Comparison of ENCODE assay signal across 8 cellular contexts in the genomic region with DNA sequence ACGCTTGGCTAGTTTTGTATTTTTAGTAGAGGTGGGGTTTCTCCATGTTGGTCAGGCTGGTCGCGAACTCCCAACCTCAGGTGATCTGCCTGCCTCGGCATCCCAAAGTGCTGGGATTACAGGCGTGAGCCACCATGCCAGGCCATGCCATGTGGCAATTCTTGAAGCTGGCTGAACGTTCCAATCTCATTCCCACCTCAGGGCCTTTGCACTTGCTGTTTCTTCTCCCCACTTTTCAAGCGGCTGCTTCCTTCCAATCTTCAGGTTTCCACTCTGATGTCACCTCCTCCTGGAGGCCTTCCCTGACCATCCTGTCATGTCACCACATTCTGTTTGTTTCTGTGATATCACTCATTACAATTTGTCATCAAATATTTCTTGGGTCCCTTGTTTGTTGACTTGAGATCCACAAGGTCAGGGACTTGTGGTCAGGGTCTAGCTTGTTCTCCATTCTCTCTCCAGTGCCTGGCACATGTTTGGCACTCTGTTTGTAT. TPM values are rescaled to one million over a fixed set of nuclear protein-coding genes. Genes with fewer than 3 reads are reported as not detected.
DNase-seq lines count a peak whose midpoint lies in the region; TF ChIP-seq lines count a peak whose summit lies in the region.
"Had no signal": no experiment of that assay in that cellular context is flagged by ENCODE, and none has a peak within 500 bp of the region (broad histone marks: within the 10 kb centered on the region; RNA-seq: fewer than 3 reads in every experiment).

No MANE protein-coding gene starts in this region.

- no peaks in the 10 kb centered on the region for H3K9me3 ChIP-seq in NT2/D1 (ENCODE audit: insufficient read depth, low read length)
- H3K9me3 ChIP-seq in effector memory CD4-positive, alpha-beta T cell (ENCODE audit: control insufficient read depth, low read length): no peaks in the 10 kb centered on the region
- H3K9me3 ChIP-seq in skeletal muscle tissue (ENCODE audit: control insufficient read depth in 3 of 3, low read length in 3 of 3): no peaks in the 10 kb centered on the region

- peaks cover 10% of the 10 kb centered on the region for H3K4me1 ChIP-seq in NT2/D1 (ENCODE audit: insufficient read depth, insufficient read length)
- H3K4me1 ChIP-seq in effector memory CD4-positive, alpha-beta T cell (ENCODE audit: control insufficient read depth, insufficient read depth, low read length, poor library complexity, severe bottlenecking): peaks cover 37% of the 10 kb centered on the region
- H3K4me1 ChIP-seq in skeletal muscle tissue (ENCODE audit: control insufficient read depth in 3 of 3, insufficient read depth in 3 of 3, low read length in 3 of 3): peaks cover 36 to 48% (median 37%) of the 10 kb centered on the region in 3 donors

- H3K4me3 ChIP-seq in GM12865 (ENCODE audit: low read depth, low read length): peak overlapping the region; percentile 79
- peak overlapping the region; percentile 61 for H3K4me3 ChIP-seq in NT2/D1 (ENCODE audit: insufficient read length, low read depth)
- peak overlapping the region; percentile 57 for H3K4me3 ChIP-seq in effector memory CD4-positive, alpha-beta T cell (ENCODE audit: insufficient read depth, low read depth, low read length, poor library complexity, severe bottlenecking)
- peak overlapping the region in 2 of 3 donors; percentile 82 to 89 for H3K4me3 ChIP-seq in skeletal muscle tissue (ENCODE audit: low read length in 3 of 3)

- no peaks in the 10 kb centered on the region for H3K27me3 ChIP-seq in NT2/D1 (ENCODE audit: insufficient read depth, insufficient read length)
- H3K27me3 ChIP-seq in effector memory CD4-positive, alpha-beta T cell (replicated peaks; ENCODE audit: control insufficient read depth, insufficient read depth, low read length, poor library complexity, severe bottlenecking): peaks cover 13% of the 10 kb centered on the region
- H3K27me3 ChIP-seq in skeletal muscle tissue (ENCODE audit: control insufficient read depth in 3 of 3, insufficient read depth in 3 of 3, low read length in 3 of 3): peaks cover 18 to 30% (median 23%) of the 10 kb centered on the region in 3 donors

- H3K36me3 ChIP-seq in NT2/D1 (ENCODE audit: insufficient read depth, insufficient read length, low read length) (peaks cover 19% of the 10 kb centered on the region), skeletal muscle tissue (ENCODE audit: control insufficient read depth in 3 of 3, insufficient read depth in 3 of 3, low read length in 3 of 3) (peaks cover 3 to 6% (median 4%) of the 10 kb centered on the region in 3 donors)
- H3K36me3 ChIP-seq in effector memory CD4-positive, alpha-beta T cell (ENCODE audit: control insufficient read depth, insufficient read depth, low read length): peaks cover 6% of the 10 kb centered on the region

- DNase-seq in GM12865 (ENCODE audit: low read depth) (no peak), NT2/D1 (ENCODE audit: low read depth, low spot score) (no peak), NCI-H1048 (lab: John Stamatoyannopoulos, UW) (no peak), NCI-H2107 treated with DMSO at 0.1 percent for 48 hours (lab: John Stamatoyannopoulos, UW; ENCODE audit: unreplicated experiment) (no peak)
- DNase-seq in effector memory CD4-positive, alpha-beta T cell: no peak
- no peak for DNase-seq in activated CD4-positive, CD25-positive, alpha-beta regulatory T cell (lab: John Stamatoyannopoulos, UW)
- DNase-seq: Right ventricle myocardium superior had no signal

- no peak for TF ChIP-seq CTCF in GM12865 (IDR thresholded peaks at IDR 0.05; ENCODE audit: insufficient read depth, low read depth, low read length, missing control alignments)

- no peak overlapping the region for H3K9ac ChIP-seq in NT2/D1 (ENCODE audit: insufficient read length, low read depth)
- H3K9ac ChIP-seq in skeletal muscle tissue (ENCODE audit: low read depth in 1 of 3, low read length in 3 of 3): no peak overlapping the region

- H3K27ac ChIP-seq in effector memory CD4-positive, alpha-beta T cell (ENCODE audit: insufficient read depth, low read length, poor library complexity, severe bottlenecking): peak overlapping the region; percentile 83
- no peak overlapping the region for H3K27ac ChIP-seq in skeletal muscle tissue (ENCODE audit: low read depth, low read length)

RNA-seq across cellular contexts. Expression of gene EPOR, which starts 4.2 kb away (rescaled TPM):
- 2.1 TPM for total RNA-seq in skeletal muscle tissue

RNA-seq across cellular contexts. Expression of gene SWSAP1, which starts 5.4 kb away (rescaled TPM):
- 0.52 TPM for total RNA-seq in skeletal muscle tissue

RNA-seq across cellular contexts. Expression of gene PLPPR2, which starts 24.7 kb away (rescaled TPM):
- total RNA-seq in skeletal muscle tissue: 4.7 TPM

RNA-seq across cellular contexts. Expression of gene CCDC159, which starts 33.6 kb away (rescaled TPM):
- total RNA-seq in skeletal muscle tissue: 7.8 TPM

RNA-seq across cellular contexts. Expression of gene TMEM205, which starts 33.8 kb away (rescaled TPM):
- total RNA-seq in skeletal muscle tissue: 52.7 TPM
